In genomic region chr9:7300484-7300883, GRCh38 we compare ENCODE assay signal across 21 cellular contexts.
DNase-seq lines count a peak whose midpoint lies in the region; ATAC-seq and TF ChIP-seq lines count a peak whose summit lies in the region.
"Had no signal": no experiment of that assay in that cellular context is flagged by ENCODE, and none has a peak within 500 bp of the region (broad histone marks: within the 10 kb centered on the region; RNA-seq: fewer than 3 reads in every experiment).

No MANE protein-coding gene starts in this region.

- TF ChIP-seq CTCF in left lung (IDR thresholded peaks at IDR 0.05): no peak

- H3K27me3 ChIP-seq in left lung: no peaks in the 10 kb centered on the region
- H3K27me3 ChIP-seq: cardiac muscle cell, foreskin keratinocyte, right lobe of liver had no signal

- peaks cover 30% of the 10 kb centered on the region for H3K27me3 Mint-ChIP-seq in activated naive CD8-positive, alpha-beta T cell treated with anti-CD3 and anti-CD28 coated beads, Interleukin-2, amount 50 U/mL, for 24 hours
- H3K27me3 Mint-ChIP-seq in activated naive CD8-positive, alpha-beta T cell treated with anti-CD3 and anti-CD28 coated beads for 36 hours: peaks cover 14% of the 10 kb centered on the region
- H3K27me3 Mint-ChIP-seq in stimulated activated naive CD8-positive, alpha-beta T cell treated with anti-CD3 and anti-CD28 coated beads, Interleukin-15, amount 100 ng/mL, for 72 hours: peaks cover 49% of the 10 kb centered on the region

- H3K4me1 Mint-ChIP-seq in activated naive CD8-positive, alpha-beta T cell treated with anti-CD3 and anti-CD28 coated beads, Interleukin-2, amount 50 U/mL, for 24 hours: peaks cover 48% of the 10 kb centered on the region
- peaks cover 32% of the 10 kb centered on the region for H3K4me1 Mint-ChIP-seq in activated naive CD8-positive, alpha-beta T cell treated with anti-CD3 and anti-CD28 coated beads for 36 hours
- peaks cover 27% of the 10 kb centered on the region for H3K4me1 Mint-ChIP-seq in stimulated activated naive CD8-positive, alpha-beta T cell treated with anti-CD3 and anti-CD28 coated beads, Interleukin-15, amount 100 ng/mL, for 72 hours
- H3K4me1 Mint-ChIP-seq: endodermal cell had no signal

- H3K4me3 ChIP-seq in left lung: no peak overlapping the region
- H3K4me3 ChIP-seq: cardiac muscle cell, right lobe of liver had no signal

- peaks cover 3% of the 10 kb centered on the region for H3K9me3 Mint-ChIP-seq in activated naive CD8-positive, alpha-beta T cell treated with anti-CD3 and anti-CD28 coated beads, Interleukin-2, amount 50 U/mL, for 24 hours
- peaks cover 11% of the 10 kb centered on the region for H3K9me3 Mint-ChIP-seq in activated naive CD8-positive, alpha-beta T cell treated with anti-CD3 and anti-CD28 coated beads for 36 hours
- no peaks in the 10 kb centered on the region for H3K9me3 Mint-ChIP-seq in stimulated activated naive CD8-positive, alpha-beta T cell treated with anti-CD3 and anti-CD28 coated beads, Interleukin-15, amount 100 ng/mL, for 72 hours
- H3K9me3 Mint-ChIP-seq: activated naive CD4-positive, alpha-beta T cell treated with anti-CD3 and anti-CD28 coated beads, Interleukin-2, amount 50 U/mL, for 72 hours; T-helper 2 cell treated with Interferon-gamma antibody and Interleukin-4, amounts not matched to agents 5 μg/mL and 100 μg/mL, for 36 hours had no signal

- H3K36me3 ChIP-seq in left lung: no peaks in the 10 kb centered on the region
- H3K36me3 ChIP-seq: cardiac muscle cell, right lobe of liver had no signal

- H3K27ac Mint-ChIP-seq in activated naive CD8-positive, alpha-beta T cell treated with anti-CD3 and anti-CD28 coated beads, Interleukin-2, amount 50 U/mL, for 24 hours: no peak overlapping the region
- no peak overlapping the region for H3K27ac Mint-ChIP-seq in activated naive CD8-positive, alpha-beta T cell treated with anti-CD3 and anti-CD28 coated beads for 36 hours
- no peak overlapping the region for H3K27ac Mint-ChIP-seq in stimulated activated naive CD8-positive, alpha-beta T cell treated with anti-CD3 and anti-CD28 coated beads, Interleukin-15, amount 100 ng/mL, for 72 hours
- H3K27ac Mint-ChIP-seq: activated naive CD4-positive, alpha-beta T cell treated with anti-CD3 and anti-CD28 coated beads, Interleukin-2, amount 50 U/mL, for 72 hours; CD14-positive monocyte; endodermal cell; nephron progenitor cell; T-helper 2 cell treated with Interferon-gamma antibody and Interleukin-4, amounts not matched to agents 5 μg/mL and 100 μg/mL, for 36 hours had no signal

- H3K36me3 Mint-ChIP-seq in activated naive CD8-positive, alpha-beta T cell treated with anti-CD3 and anti-CD28 coated beads, Interleukin-2, amount 50 U/mL, for 24 hours (ENCODE audit: low read depth): peaks cover 7% of the 10 kb centered on the region
- H3K36me3 Mint-ChIP-seq in activated naive CD8-positive, alpha-beta T cell treated with anti-CD3 and anti-CD28 coated beads for 36 hours: peaks cover 13% of the 10 kb centered on the region
- H3K36me3 Mint-ChIP-seq: activated naive CD4-positive, alpha-beta T cell treated with anti-CD3 and anti-CD28 coated beads, Interleukin-2, amount 50 U/mL, for 72 hours; CD14-positive monocyte had no signal

- H3K9me3 ChIP-seq in left lung: no peaks in the 10 kb centered on the region
- H3K9me3 ChIP-seq: right lobe of liver had no signal

- DNase-seq in activated naive CD8-positive, alpha-beta T cell treated with anti-CD3 and anti-CD28 coated beads, Interleukin-2, amount 50 U/mL, for 24 hours: no peak
- no peak for DNase-seq in activated naive CD8-positive, alpha-beta T cell treated with anti-CD3 and anti-CD28 coated beads for 36 hours
- DNase-seq in stimulated activated naive CD8-positive, alpha-beta T cell treated with anti-CD3 and anti-CD28 coated beads, Interleukin-15, amount 100 ng/mL, for 72 hours: peak in 1 of 2 donors; percentile 29
- DNase-seq in left lung (no peak), DMS114 treated with DMSO at 0.1 percent for 48 hours (lab: John Stamatoyannopoulos, UW; ENCODE audit: unreplicated experiment) (no peak), NCI-H748 treated with DMSO at 0.1 percent for 48 hours (lab: John Stamatoyannopoulos, UW) (no peak)
- DNase-seq: DMS79 treated with DMSO at 0.1 percent for 48 hours; endodermal cell; foreskin keratinocyte; NCI-H2171; nephron progenitor cell; NK-92 treated with Interleukin-12 subunit alpha and Interleukin-12 subunit beta, amount 100 ng/mL, for 24 hours; right lobe of liver; stimulated activated CD4-positive, alpha-beta T cell treated with anti-CD3 and anti-CD28 coated beads, Interleukin-4, amount 100 ng/mL, for 4 hours had no signal

- no peak overlapping the region for H3K27ac ChIP-seq in left lung
- H3K27ac ChIP-seq: 22Rv1, cardiac muscle cell, foreskin keratinocyte, right lobe of liver had no signal

- intact Hi-C loops in left lung (cut with DNase I): no loop called here

- no peak overlapping the region for H3K4me3 Mint-ChIP-seq in activated naive CD8-positive, alpha-beta T cell treated with anti-CD3 and anti-CD28 coated beads, Interleukin-2, amount 50 U/mL, for 24 hours
- no peak overlapping the region for H3K4me3 Mint-ChIP-seq in activated naive CD8-positive, alpha-beta T cell treated with anti-CD3 and anti-CD28 coated beads for 36 hours
- H3K4me3 Mint-ChIP-seq in stimulated activated naive CD8-positive, alpha-beta T cell treated with anti-CD3 and anti-CD28 coated beads, Interleukin-15, amount 100 ng/mL, for 72 hours: no peak overlapping the region
- H3K4me3 Mint-ChIP-seq: CD14-positive monocyte; endodermal cell; nephron progenitor cell; T-helper 2 cell treated with Interferon-gamma antibody and Interleukin-4, amounts not matched to agents 5 μg/mL and 100 μg/mL, for 36 hours had no signal

- ATAC-seq in activated naive CD8-positive, alpha-beta T cell treated with anti-CD3 and anti-CD28 coated beads, Interleukin-2, amount 50 U/mL, for 24 hours: peak; percentile 38
- ATAC-seq in HG02642 (IDR thresholded peaks at IDR 0.05; ENCODE audit: poor library complexity, unreplicated experiment): peak; percentile 48
- ATAC-seq in HG03342 (IDR thresholded peaks at IDR 0.05; ENCODE audit: unreplicated experiment): peak; percentile 59
- ATAC-seq in stimulated activated naive CD8-positive, alpha-beta T cell treated with anti-CD3 and anti-CD28 coated beads, Interleukin-15, amount 100 ng/mL, for 72 hours: peak; percentile 39
- no peak for ATAC-seq in left lung
- ATAC-seq: foreskin keratinocyte, right lobe of liver had no signal

- H3K4me1 ChIP-seq in left lung: no peaks in the 10 kb centered on the region
- H3K4me1 ChIP-seq: foreskin keratinocyte, right lobe of liver had no signal
